Comparison of ENCODE assay signal across 1 cellular context in the genomic region with DNA sequence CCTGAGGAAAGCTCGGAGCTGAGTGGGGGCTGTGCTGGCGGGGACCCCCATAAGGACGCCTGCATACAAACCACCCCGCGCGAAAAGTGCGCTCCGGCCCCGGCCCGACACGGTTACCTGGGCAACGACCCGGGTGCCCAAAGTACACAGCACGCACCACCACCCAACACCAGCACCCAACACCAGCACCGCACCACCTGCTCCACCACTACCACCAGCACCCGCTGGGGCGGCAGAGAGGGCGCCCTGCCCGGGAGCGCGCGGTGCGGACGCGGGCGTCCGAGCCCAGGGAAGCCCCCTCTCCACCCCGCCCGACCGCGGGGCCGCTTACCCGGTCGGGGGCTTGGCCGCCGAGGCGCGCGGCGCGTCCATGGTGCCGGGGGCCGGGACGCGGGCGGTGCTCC.
TF ChIP-seq lines count a peak whose summit lies in the region.

No MANE protein-coding gene starts in this region.

TF ChIP-seq in WTC11, 78 proteins besides CTCF, POLR2A, EP300 and RAD21 (continued from another document):
- TF ChIP-seq, protein P1, sequence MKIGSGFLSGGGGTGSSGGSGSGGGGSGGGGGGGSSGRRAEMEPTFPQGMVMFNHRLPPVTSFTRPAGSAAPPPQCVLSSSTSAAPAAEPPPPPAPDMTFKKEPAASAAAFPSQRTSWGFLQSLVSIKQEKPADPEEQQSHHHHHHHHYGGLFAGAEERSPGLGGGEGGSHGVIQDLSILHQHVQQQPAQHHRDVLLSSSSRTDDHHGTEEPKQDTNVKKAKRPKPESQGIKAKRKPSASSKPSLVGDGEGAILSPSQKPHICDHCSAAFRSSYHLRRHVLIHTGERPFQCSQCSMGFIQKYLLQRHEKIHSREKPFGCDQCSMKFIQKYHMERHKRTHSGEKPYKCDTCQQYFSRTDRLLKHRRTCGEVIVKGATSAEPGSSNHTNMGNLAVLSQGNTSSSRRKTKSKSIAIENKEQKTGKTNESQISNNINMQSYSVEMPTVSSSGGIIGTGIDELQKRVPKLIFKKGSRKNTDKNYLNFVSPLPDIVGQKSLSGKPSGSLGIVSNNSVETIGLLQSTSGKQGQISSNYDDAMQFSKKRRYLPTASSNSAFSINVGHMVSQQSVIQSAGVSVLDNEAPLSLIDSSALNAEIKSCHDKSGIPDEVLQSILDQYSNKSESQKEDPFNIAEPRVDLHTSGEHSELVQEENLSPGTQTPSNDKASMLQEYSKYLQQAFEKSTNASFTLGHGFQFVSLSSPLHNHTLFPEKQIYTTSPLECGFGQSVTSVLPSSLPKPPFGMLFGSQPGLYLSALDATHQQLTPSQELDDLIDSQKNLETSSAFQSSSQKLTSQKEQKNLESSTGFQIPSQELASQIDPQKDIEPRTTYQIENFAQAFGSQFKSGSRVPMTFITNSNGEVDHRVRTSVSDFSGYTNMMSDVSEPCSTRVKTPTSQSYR (CRISPR knock-in tag; IDR thresholded peaks at IDR 0.05): 0 out of 2 replicates have a peak, but pooled peaks have one; percentile 5
- no peak for TF ChIP-seq ZBTB21 (CRISPR knock-in tag; IDR thresholded peaks at IDR 0.05; ENCODE audit: borderline replicate concordance)
- peak; percentile 65 for TF ChIP-seq ZNF423 (CRISPR knock-in tag; IDR thresholded peaks at IDR 0.05)
- TF ChIP-seq, protein P2, sequence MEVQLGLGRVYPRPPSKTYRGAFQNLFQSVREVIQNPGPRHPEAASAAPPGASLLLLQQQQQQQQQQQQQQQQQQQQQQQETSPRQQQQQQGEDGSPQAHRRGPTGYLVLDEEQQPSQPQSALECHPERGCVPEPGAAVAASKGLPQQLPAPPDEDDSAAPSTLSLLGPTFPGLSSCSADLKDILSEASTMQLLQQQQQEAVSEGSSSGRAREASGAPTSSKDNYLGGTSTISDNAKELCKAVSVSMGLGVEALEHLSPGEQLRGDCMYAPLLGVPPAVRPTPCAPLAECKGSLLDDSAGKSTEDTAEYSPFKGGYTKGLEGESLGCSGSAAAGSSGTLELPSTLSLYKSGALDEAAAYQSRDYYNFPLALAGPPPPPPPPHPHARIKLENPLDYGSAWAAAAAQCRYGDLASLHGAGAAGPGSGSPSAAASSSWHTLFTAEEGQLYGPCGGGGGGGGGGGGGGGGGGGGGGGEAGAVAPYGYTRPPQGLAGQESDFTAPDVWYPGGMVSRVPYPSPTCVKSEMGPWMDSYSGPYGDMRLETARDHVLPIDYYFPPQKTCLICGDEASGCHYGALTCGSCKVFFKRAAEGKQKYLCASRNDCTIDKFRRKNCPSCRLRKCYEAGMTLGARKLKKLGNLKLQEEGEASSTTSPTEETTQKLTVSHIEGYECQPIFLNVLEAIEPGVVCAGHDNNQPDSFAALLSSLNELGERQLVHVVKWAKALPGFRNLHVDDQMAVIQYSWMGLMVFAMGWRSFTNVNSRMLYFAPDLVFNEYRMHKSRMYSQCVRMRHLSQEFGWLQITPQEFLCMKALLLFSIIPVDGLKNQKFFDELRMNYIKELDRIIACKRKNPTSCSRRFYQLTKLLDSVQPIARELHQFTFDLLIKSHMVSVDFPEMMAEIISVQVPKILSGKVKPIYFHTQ (CRISPR knock-in tag; IDR thresholded peaks at IDR 0.05): no peak
